1 cellular context compared by ENCODE assay signal in genomic region chr7:5426226-5426475, GRCh38.
TF ChIP-seq lines count a peak whose summit lies in the region.

No MANE protein-coding gene starts in this region.

TF ChIP-seq in WTC11, 78 proteins besides CTCF, POLR2A, EP300 and RAD21 (continued from another document):
- TF ChIP-seq, protein P1, sequence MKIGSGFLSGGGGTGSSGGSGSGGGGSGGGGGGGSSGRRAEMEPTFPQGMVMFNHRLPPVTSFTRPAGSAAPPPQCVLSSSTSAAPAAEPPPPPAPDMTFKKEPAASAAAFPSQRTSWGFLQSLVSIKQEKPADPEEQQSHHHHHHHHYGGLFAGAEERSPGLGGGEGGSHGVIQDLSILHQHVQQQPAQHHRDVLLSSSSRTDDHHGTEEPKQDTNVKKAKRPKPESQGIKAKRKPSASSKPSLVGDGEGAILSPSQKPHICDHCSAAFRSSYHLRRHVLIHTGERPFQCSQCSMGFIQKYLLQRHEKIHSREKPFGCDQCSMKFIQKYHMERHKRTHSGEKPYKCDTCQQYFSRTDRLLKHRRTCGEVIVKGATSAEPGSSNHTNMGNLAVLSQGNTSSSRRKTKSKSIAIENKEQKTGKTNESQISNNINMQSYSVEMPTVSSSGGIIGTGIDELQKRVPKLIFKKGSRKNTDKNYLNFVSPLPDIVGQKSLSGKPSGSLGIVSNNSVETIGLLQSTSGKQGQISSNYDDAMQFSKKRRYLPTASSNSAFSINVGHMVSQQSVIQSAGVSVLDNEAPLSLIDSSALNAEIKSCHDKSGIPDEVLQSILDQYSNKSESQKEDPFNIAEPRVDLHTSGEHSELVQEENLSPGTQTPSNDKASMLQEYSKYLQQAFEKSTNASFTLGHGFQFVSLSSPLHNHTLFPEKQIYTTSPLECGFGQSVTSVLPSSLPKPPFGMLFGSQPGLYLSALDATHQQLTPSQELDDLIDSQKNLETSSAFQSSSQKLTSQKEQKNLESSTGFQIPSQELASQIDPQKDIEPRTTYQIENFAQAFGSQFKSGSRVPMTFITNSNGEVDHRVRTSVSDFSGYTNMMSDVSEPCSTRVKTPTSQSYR (CRISPR knock-in tag; IDR thresholded peaks at IDR 0.05): no peak
- TF ChIP-seq, protein P2, sequence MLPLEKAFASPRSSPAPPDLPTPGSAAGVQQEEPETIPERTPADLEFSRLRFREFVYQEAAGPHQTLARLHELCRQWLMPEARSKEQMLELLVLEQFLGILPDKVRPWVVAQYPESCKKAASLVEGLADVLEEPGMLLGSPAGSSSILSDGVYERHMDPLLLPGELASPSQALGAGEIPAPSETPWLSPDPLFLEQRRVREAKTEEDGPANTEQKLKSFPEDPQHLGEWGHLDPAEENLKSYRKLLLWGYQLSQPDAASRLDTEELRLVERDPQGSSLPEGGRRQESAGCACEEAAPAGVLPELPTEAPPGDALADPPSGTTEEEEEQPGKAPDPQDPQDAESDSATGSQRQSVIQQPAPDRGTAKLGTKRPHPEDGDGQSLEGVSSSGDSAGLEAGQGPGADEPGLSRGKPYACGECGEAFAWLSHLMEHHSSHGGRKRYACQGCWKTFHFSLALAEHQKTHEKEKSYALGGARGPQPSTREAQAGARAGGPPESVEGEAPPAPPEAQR (CRISPR knock-in tag; IDR thresholded peaks at IDR 0.05): no peak
- no peak for TF ChIP-seq IRF2 (CRISPR knock-in tag; IDR thresholded peaks at IDR 0.05; ENCODE audit: borderline replicate concordance, low read depth)
- TF ChIP-seq, protein P3, sequence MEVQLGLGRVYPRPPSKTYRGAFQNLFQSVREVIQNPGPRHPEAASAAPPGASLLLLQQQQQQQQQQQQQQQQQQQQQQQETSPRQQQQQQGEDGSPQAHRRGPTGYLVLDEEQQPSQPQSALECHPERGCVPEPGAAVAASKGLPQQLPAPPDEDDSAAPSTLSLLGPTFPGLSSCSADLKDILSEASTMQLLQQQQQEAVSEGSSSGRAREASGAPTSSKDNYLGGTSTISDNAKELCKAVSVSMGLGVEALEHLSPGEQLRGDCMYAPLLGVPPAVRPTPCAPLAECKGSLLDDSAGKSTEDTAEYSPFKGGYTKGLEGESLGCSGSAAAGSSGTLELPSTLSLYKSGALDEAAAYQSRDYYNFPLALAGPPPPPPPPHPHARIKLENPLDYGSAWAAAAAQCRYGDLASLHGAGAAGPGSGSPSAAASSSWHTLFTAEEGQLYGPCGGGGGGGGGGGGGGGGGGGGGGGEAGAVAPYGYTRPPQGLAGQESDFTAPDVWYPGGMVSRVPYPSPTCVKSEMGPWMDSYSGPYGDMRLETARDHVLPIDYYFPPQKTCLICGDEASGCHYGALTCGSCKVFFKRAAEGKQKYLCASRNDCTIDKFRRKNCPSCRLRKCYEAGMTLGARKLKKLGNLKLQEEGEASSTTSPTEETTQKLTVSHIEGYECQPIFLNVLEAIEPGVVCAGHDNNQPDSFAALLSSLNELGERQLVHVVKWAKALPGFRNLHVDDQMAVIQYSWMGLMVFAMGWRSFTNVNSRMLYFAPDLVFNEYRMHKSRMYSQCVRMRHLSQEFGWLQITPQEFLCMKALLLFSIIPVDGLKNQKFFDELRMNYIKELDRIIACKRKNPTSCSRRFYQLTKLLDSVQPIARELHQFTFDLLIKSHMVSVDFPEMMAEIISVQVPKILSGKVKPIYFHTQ (CRISPR knock-in tag; IDR thresholded peaks at IDR 0.05): no peak
- TF ChIP-seq SOX15 (CRISPR knock-in tag; IDR thresholded peaks at IDR 0.05): no peak
